In genomic region chr2:26189751-26190150, GRCh38 we compare ENCODE assay signal across 26 cellular contexts. TPM values are rescaled to one million over a fixed set of nuclear protein-coding genes. Genes with fewer than 3 reads are reported as not detected.
DNase-seq lines count a peak whose midpoint lies in the region; ATAC-seq and TF ChIP-seq lines count a peak whose summit lies in the region.
"Had no signal": no experiment of that assay in that cellular context is flagged by ENCODE, and none has a peak within 500 bp of the region (broad histone marks: within the 10 kb centered on the region; RNA-seq: fewer than 3 reads in every experiment).

No MANE protein-coding gene starts in this region.

- no peak for TF ChIP-seq CTCF in CD4-positive, alpha-beta T cell (IDR thresholded peaks at IDR 0.05)
- no peak for TF ChIP-seq CTCF in parathyroid adenoma (IDR thresholded peaks at IDR 0.05)

- intact Hi-C loops in CD4-positive, alpha-beta T cell (cut with DNase I, micrococcal nuclease): loop anchor here in 1 of 2 experiments (5.0 to 10.0 kb wide), 4 partner anchors 53 to 1705 kb away; partner anchors contain the start of genes BABAM2, DTNB, HADHA and HADHB

- peaks cover 57% of the 10 kb centered on the region for H3K36me3 Mint-ChIP-seq in activated T-cell treated with anti-CD3 and anti-CD28 coated beads, Interleukin-2, amount 50 U/mL, for 24 hours (ENCODE audit: low read depth)
- H3K36me3 Mint-ChIP-seq in CD4-positive, alpha-beta T cell (ENCODE audit: low read depth): peaks cover 47% of the 10 kb centered on the region
- H3K36me3 Mint-ChIP-seq in central memory CD8-positive, alpha-beta T cell (ENCODE audit: insufficient read depth): peaks cover 24% of the 10 kb centered on the region

- POLR2A ChIA-PET in CD4-positive, alpha-beta T cell (lab: Charles Lee): no interaction called here

- H3K27me3 Mint-ChIP-seq in activated T-cell treated with anti-CD3 and anti-CD28 coated beads, Interleukin-2, amount 50 U/mL, for 24 hours: no peaks in the 10 kb centered on the region
- no peaks in the 10 kb centered on the region for H3K27me3 Mint-ChIP-seq in CD4-positive, alpha-beta T cell
- H3K27me3 Mint-ChIP-seq in central memory CD8-positive, alpha-beta T cell: no peaks in the 10 kb centered on the region

- H3K9ac ChIP-seq in parathyroid adenoma: peak overlapping the region; percentile 35

- ATAC-seq in CD4-positive, alpha-beta T cell (ENCODE audit: poor library complexity): no peak
- ATAC-seq in central memory CD8-positive, alpha-beta T cell (replicated peaks; ENCODE audit: extremely low read depth, poor library complexity, severe bottlenecking): no peak
- no peak for ATAC-seq in HG03342 (IDR thresholded peaks at IDR 0.05; ENCODE audit: unreplicated experiment)
- ATAC-seq: GM23338 had no signal

- peak overlapping the region; percentile 5 for H3K27ac Mint-ChIP-seq in activated T-cell treated with anti-CD3 and anti-CD28 coated beads, Interleukin-2, amount 50 U/mL, for 24 hours
- peak overlapping the region; percentile 60 for H3K27ac Mint-ChIP-seq in CD4-positive, alpha-beta T cell
- H3K27ac Mint-ChIP-seq in central memory CD8-positive, alpha-beta T cell (ENCODE audit: low read depth): peak overlapping the region; percentile 70
- H3K27ac Mint-ChIP-seq: GM23338 had no signal

- H3K27me3 ChIP-seq in CD4-positive, alpha-beta T cell (ENCODE audit: control insufficient read depth, insufficient read depth, low read length): no peaks in the 10 kb centered on the region
- H3K27me3 ChIP-seq in parathyroid adenoma (ENCODE audit: control insufficient read depth, insufficient read depth, low read length): no peaks in the 10 kb centered on the region
- H3K27me3 ChIP-seq: BE2C had no signal

- H3K9me3 Mint-ChIP-seq in activated T-cell treated with anti-CD3 and anti-CD28 coated beads, Interleukin-2, amount 50 U/mL, for 24 hours: no peaks in the 10 kb centered on the region
- no peaks in the 10 kb centered on the region for H3K9me3 Mint-ChIP-seq in CD4-positive, alpha-beta T cell
- no peaks in the 10 kb centered on the region for H3K9me3 Mint-ChIP-seq in central memory CD8-positive, alpha-beta T cell
- H3K9me3 Mint-ChIP-seq: GM23338, H9 had no signal

- H3K9me3 ChIP-seq in CD4-positive, alpha-beta T cell (ENCODE audit: control insufficient read depth, low read length): no peaks in the 10 kb centered on the region
- no peaks in the 10 kb centered on the region for H3K9me3 ChIP-seq in parathyroid adenoma (ENCODE audit: control insufficient read depth, low read length)
- H3K9me3 ChIP-seq: BE2C had no signal

- H3K4me2 ChIP-seq in parathyroid adenoma (ENCODE audit: low read length): no peak overlapping the region
- H3K4me2 ChIP-seq: GM23338 had no signal

- no peak overlapping the region for H2AFZ ChIP-seq in parathyroid adenoma
- H2AFZ ChIP-seq: GM23338 had no signal

- peaks cover 27% of the 10 kb centered on the region for H3K4me1 Mint-ChIP-seq in activated T-cell treated with anti-CD3 and anti-CD28 coated beads, Interleukin-2, amount 50 U/mL, for 24 hours (ENCODE audit: low read depth)
- peaks cover 21% of the 10 kb centered on the region for H3K4me1 Mint-ChIP-seq in CD4-positive, alpha-beta T cell (ENCODE audit: low read depth)
- peaks cover 24% of the 10 kb centered on the region for H3K4me1 Mint-ChIP-seq in central memory CD8-positive, alpha-beta T cell

- peaks cover 88% of the 10 kb centered on the region for H3K4me1 ChIP-seq in parathyroid adenoma
- H3K4me1 ChIP-seq: BE2C had no signal

- no peak overlapping the region for H3K27ac ChIP-seq in CD4-positive, alpha-beta T cell (ENCODE audit: low read depth, low read length)
- peak overlapping the region; percentile 97 for H3K27ac ChIP-seq in parathyroid adenoma
- H3K27ac ChIP-seq: 22Rv1, HL-60, SK-N-MC had no signal

- H3K4me3 Mint-ChIP-seq in activated T-cell treated with anti-CD3 and anti-CD28 coated beads, Interleukin-2, amount 50 U/mL, for 24 hours: no peak overlapping the region
- no peak overlapping the region for H3K4me3 Mint-ChIP-seq in CD4-positive, alpha-beta T cell
- no peak overlapping the region for H3K4me3 Mint-ChIP-seq in central memory CD8-positive, alpha-beta T cell
- H3K4me3 Mint-ChIP-seq: CD14-positive monocyte, GM23338, H9 had no signal

- H3K4me3 ChIP-seq in parathyroid adenoma (ENCODE audit: low read depth, low read length): no peak overlapping the region
- H3K4me3 ChIP-seq: GM23338, SK-N-MC had no signal

- H3K79me2 ChIP-seq in parathyroid adenoma: peaks cover 8% of the 10 kb centered on the region

- no peak for DNase-seq in activated T-cell treated with anti-CD3 and anti-CD28 coated beads, Interleukin-2, amount 50 U/mL, for 24 hours
- no peak for DNase-seq in activated T-cell treated with anti-CD3 and anti-CD28 coated beads, Interleukin-2, amount 50 U/mL, for 48 hours
- DNase-seq in CD4-positive, alpha-beta T cell: no peak
- no peak for DNase-seq in central memory CD8-positive, alpha-beta T cell (ENCODE audit: low spot score in 2 of 2)
- no peak for DNase-seq in AG08395 (ENCODE audit: low spot score)
- DNase-seq: BE2C, Calu3, DMS79 treated with DMSO at 0.1 percent for 48 hours, H9, Karpas-422, NCI-H1092 treated with DMSO at 0.1 percent for 48 hours, NCI-H1436, NCI-H187, NCI-H2081 treated with DMSO at 0.1 percent for 48 hours, NCI-H2171, NCI-H226, NCI-H510A, NCI-H69, SIG-M5 had no signal

- H3K36me3 ChIP-seq in parathyroid adenoma (ENCODE audit: control insufficient read depth, insufficient read depth, low read length): no peaks in the 10 kb centered on the region

- CTCF ChIA-PET in CD4-positive, alpha-beta T cell (lab: Charles Lee): no interaction called here

RNA-seq across cellular contexts. Expression of gene GAREM2, which starts 16.9 kb away (rescaled TPM):
- 1 to 10 TPM; 4.3 to 7.3 TPM for total RNA-seq in CD4-positive, alpha-beta T cell

RNA-seq across cellular contexts. Expression of gene HADHA, which starts 54.7 kb away (rescaled TPM):
- 10 to 100 TPM; 72.4 to 73.7 TPM for total RNA-seq in CD4-positive, alpha-beta T cell

RNA-seq across cellular contexts. Expression of gene HADHB, which starts 55.0 kb away (rescaled TPM):
- 10 to 100 TPM; 25.2 to 30.3 TPM for total RNA-seq in CD4-positive, alpha-beta T cell

Comparison
In these comparisons a context has a peak if more than half of its experiments do, and no peak if none do; other contexts are left out.
1. H3K27ac Mint-ChIP-seq: peak in every context shown above with its lines; median percentile 70 in central memory CD8-positive, alpha-beta T cell; 60 in CD4-positive, alpha-beta T cell; 5 in activated T-cell treated with anti-CD3 and anti-CD28 coated beads, Interleukin-2, amount 50 U/mL, for 24 hours.